In genomic region chr14:91060472-91061308, GRCh38 we compare ENCODE assay signal across 1 cellular context.
A peak's percentile ranks its signal among the peaks of the same experiment; 100 is the strongest.
TF ChIP-seq lines count a peak whose summit lies in the region.

TSS of gene RPS6KA5 (minus strand) at chr14:91060641. CDS start at chr14:91060434, 207 bp downstream.

TF ChIP-seq in K562, 482 proteins besides CTCF, POLR2A, EP300 and RAD21 (continued from another document and continues in another):
- no peak for TF ChIP-seq ZBTB40 (IDR thresholded peaks at IDR 0.05)
- no peak for TF ChIP-seq ZBTB40 (CRISPR knock-in tag; IDR thresholded peaks at IDR 0.05)
- no peak for TF ChIP-seq KAT7 (CRISPR knock-in tag; IDR thresholded peaks at IDR 0.05; ENCODE audit: borderline replicate concordance)
- TF ChIP-seq TCF7L2 (IDR thresholded peaks at IDR 0.05; ENCODE audit: low read depth, low read length) = no peak
- no peak for TF ChIP-seq TEAD1 (CRISPR knock-in tag; IDR thresholded peaks at IDR 0.05)
- TF ChIP-seq CBX5 (IDR thresholded peaks at IDR 0.05; ENCODE audit: borderline replicate concordance, low read depth) = no peak
- no peak for TF ChIP-seq PATZ1 (CRISPR knock-in tag; IDR thresholded peaks at IDR 0.05; ENCODE audit: borderline replicate concordance)
- no peak for TF ChIP-seq ZFPM2 (CRISPR knock-in tag; IDR thresholded peaks at IDR 0.05)
- no peak for TF ChIP-seq PHB2 (IDR thresholded peaks at IDR 0.05; ENCODE audit: low read depth)
- no peak for TF ChIP-seq PHF21A (IDR thresholded peaks at IDR 0.05; ENCODE audit: borderline replicate concordance, low read depth)
- peak; percentile 95 for TF ChIP-seq MYC (IDR thresholded peaks at IDR 0.05; ENCODE audit: low read depth, low read length)
- no peak for TF ChIP-seq MYC (CRISPR knock-in tag; IDR thresholded peaks at IDR 0.05; ENCODE audit: borderline replicate concordance, low read depth)
- peak; percentile 66; the same call in 1 of the 2 replicates for TF ChIP-seq THAP12 (CRISPR knock-in tag; IDR thresholded peaks at IDR 0.05)
- TF ChIP-seq ZBTB11 (CRISPR knock-in tag; IDR thresholded peaks at IDR 0.05) = no peak
- no peak for TF ChIP-seq TFE3 (CRISPR knock-in tag; IDR thresholded peaks at IDR 0.05)
- TF ChIP-seq ZNF224 (CRISPR knock-in tag; IDR thresholded peaks at IDR 0.05) = no peak
- peak; percentile 94 for TF ChIP-seq FOS (IDR thresholded peaks at IDR 0.05; ENCODE audit: extremely low read depth, insufficient read length)
- no peak for TF ChIP-seq RNF219 (CRISPR knock-in tag; IDR thresholded peaks at IDR 0.05)
- TF ChIP-seq HBP1 (CRISPR knock-in tag; IDR thresholded peaks at IDR 0.05) = no peak
- no peak for TF ChIP-seq ZNF584 (CRISPR knock-in tag; IDR thresholded peaks at IDR 0.05; ENCODE audit: low read depth)
- no peak for TF ChIP-seq KDM1A (IDR thresholded peaks at IDR 0.05)
- no peak for TF ChIP-seq ZMIZ1 (IDR thresholded peaks at IDR 0.05; ENCODE audit: low read depth in 2 of 2, low read length in 2 of 2)
- no peak for TF ChIP-seq BCOR (IDR thresholded peaks at IDR 0.05)
- TF ChIP-seq MXI1 (IDR thresholded peaks at IDR 0.05; ENCODE audit: low read depth, low read length) = peak; percentile 94
- no peak for TF ChIP-seq DACH1 (IDR thresholded peaks at IDR 0.05; ENCODE audit: partially characterized antibody)
- no peak for TF ChIP-seq TRIM28 (IDR thresholded peaks at IDR 0.05)
- TF ChIP-seq ARNT (IDR thresholded peaks at IDR 0.05) = no peak
- peak; percentile 3 for TF ChIP-seq FIP1L1 (IDR thresholded peaks at IDR 0.05; ENCODE audit: low read depth, low read length, poor library complexity, severe bottlenecking)
- peak in 1 of 2 experiments; percentile 86; a peak in 2 of 4 replicates for TF ChIP-seq HDAC1 (IDR thresholded peaks at IDR 0.05)
